In the genomic region with DNA sequence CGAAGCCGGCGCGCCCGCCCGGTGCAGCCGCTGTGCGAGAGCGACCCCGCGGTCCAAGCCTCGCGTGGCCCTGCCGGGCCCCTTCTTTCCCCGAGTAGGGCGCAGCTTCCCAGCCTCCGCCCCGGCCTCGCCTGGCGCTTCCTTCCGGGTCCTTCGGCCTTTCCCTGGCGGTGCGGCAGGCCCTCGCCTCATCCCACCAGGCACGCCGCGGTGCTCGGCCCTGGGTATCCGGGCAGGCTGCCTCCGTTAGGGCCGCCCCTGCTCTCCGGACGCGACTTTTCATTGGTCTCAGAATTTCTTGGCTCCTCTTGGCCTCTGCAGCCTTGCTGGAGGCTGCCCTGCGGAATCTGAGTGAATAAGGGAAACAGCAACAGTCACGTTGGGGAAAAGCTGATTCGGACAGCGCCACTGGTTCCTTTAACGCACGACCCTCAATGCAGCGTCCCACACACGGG, we compare ENCODE assay signal across 8 cellular contexts. TPM values are rescaled to one million over a fixed set of nuclear protein-coding genes. Genes with fewer than 3 reads are reported as not detected.
DNase-seq lines count a peak whose midpoint lies in the region; ATAC-seq and TF ChIP-seq lines count a peak whose summit lies in the region.

No MANE protein-coding gene starts in this region.

- H2AFZ ChIP-seq in PC-9: peak overlapping the region; percentile 79

- no peaks in the 10 kb centered on the region for H3K9me3 Mint-ChIP-seq in CD4-positive, alpha-beta T cell

- H3K27me3 ChIP-seq in CD4-positive, alpha-beta T cell (ENCODE audit: control insufficient read depth, insufficient read depth, low read length): no peaks in the 10 kb centered on the region
- no peaks in the 10 kb centered on the region for H3K27me3 ChIP-seq in PC-9 (ENCODE audit: insufficient read depth, low read depth)

- peaks cover 30% of the 10 kb centered on the region for H3K4me1 ChIP-seq in PC-9 (replicated peaks; ENCODE audit: insufficient read depth)

- H3K4me3 Mint-ChIP-seq in CD4-positive, alpha-beta T cell: peak overlapping the region; percentile 91

- no peaks in the 10 kb centered on the region for H3K9me2 ChIP-seq in PC-9 (ENCODE audit: insufficient read depth)

- no peaks in the 10 kb centered on the region for H3K27me3 Mint-ChIP-seq in CD4-positive, alpha-beta T cell

- POLR2A ChIA-PET in CD4-positive, alpha-beta T cell (lab: Charles Lee): interaction anchor here (0.6 to 4.0 kb wide), 27 partner anchors 9 to 523 kb away, joined by 3 to 178 read pairs (median 7); partner anchors contain the start of genes CTBP1, FGFRL1, MAEA and NSD2
- POLR2A ChIA-PET in PC-9 (lab: Charles Lee; ENCODE audit: unreplicated experiment): interaction anchor here (0.9 to 1.0 kb wide), 3 partner anchors 18 to 170 kb away, joined by 4 to 13 read pairs (median 11); no protein-coding TSS in a partner anchor

- intact Hi-C loops in CD4-positive, alpha-beta T cell (cut with DNase I, micrococcal nuclease): loop anchor here (1.0 to 5.0 kb wide), 12 partner anchors 17 to 567 kb away; partner anchors contain the start of genes FGFRL1 (in 2 of the 2), GAK (in 1 of the 2), LETM1 (in 1 of the 2) and SLBP (in 1 of the 2)
- intact Hi-C loops in PC-9 (cut with micrococcal nuclease; ENCODE audit: unreplicated experiment): loop anchor here (2.0 to 10.0 kb wide), 5 partner anchors 217 to 1105 kb away; partner anchors contain the start of genes FGFRL1, TACC3 and TMEM129
- intact Hi-C loops in left cardiac atrium (cut with DNase I): loop anchor here in 1 of 2 donors (10.0 kb wide), 2 partner anchors 53 to 183 kb away; no protein-coding TSS in a partner anchor
- intact Hi-C loops in posterior vena cava (cut with DNase I): loop anchor here in 1 of 2 donors (2.0 kb wide), 1 partner anchor 99 kb away; the partner anchor contains the start of gene CTBP1

- H4K20me1 ChIP-seq in PC-9 (ENCODE audit: insufficient read depth): peaks cover 5% of the 10 kb centered on the region; the same call in 1 of the 2 replicates

- peaks cover 33% of the 10 kb centered on the region for H3K36me3 Mint-ChIP-seq in CD4-positive, alpha-beta T cell (ENCODE audit: low read depth)

- TF ChIP-seq CTCF in CD4-positive, alpha-beta T cell (IDR thresholded peaks at IDR 0.05): no peak
- TF ChIP-seq CTCF in PC-9 (conservative IDR thresholded peaks at IDR 0.05): 0 out of 2 replicates have a peak, but pooled peaks have one; percentile 14

- H3K79me2 ChIP-seq in PC-9 (ENCODE audit: low read depth): peaks cover 16% of the 10 kb centered on the region; the same call in 1 of the 2 replicates

- peak overlapping the region; percentile 84 for H3K27ac ChIP-seq in CD4-positive, alpha-beta T cell (ENCODE audit: low read depth, low read length)
- peak overlapping the region; percentile 73 for H3K27ac ChIP-seq in PC-9
- peak overlapping the region; percentile 99 for H3K27ac ChIP-seq in adipose tissue (ENCODE audit: low read depth, low read length)

- WGBS in adipose tissue, 3 donors: 0 to 1% (median 1%) methylated on average over 27 to 43 of the region's 43 CpGs

- H3K27ac Mint-ChIP-seq in CD4-positive, alpha-beta T cell: peak overlapping the region; percentile 96

- H3K36me3 ChIP-seq in PC-9 (ENCODE audit: low read depth): no peaks in the 10 kb centered on the region

- H3K4me2 ChIP-seq in PC-9: peak overlapping the region; percentile 100

- no peaks in the 10 kb centered on the region for H3K9me3 ChIP-seq in CD4-positive, alpha-beta T cell (ENCODE audit: control insufficient read depth, low read length)
- H3K9me3 ChIP-seq in PC-9 (ENCODE audit: insufficient read depth, low read depth): no peaks in the 10 kb centered on the region

- CTCF ChIA-PET in CD4-positive, alpha-beta T cell (lab: Charles Lee): interaction anchor here (1.2 to 2.5 kb wide), 4 partner anchors 9 to 180 kb away, joined by 6 to 17 read pairs (median 8); partner anchors contain the start of gene MAEA
- CTCF ChIA-PET in PC-9 (lab: Charles Lee): interaction anchor here (0.7 kb wide), 1 partner anchor 364 kb away, joined by 3 read pairs; the partner anchor contains the start of gene SLBP

- ATAC-seq in CD4-positive, alpha-beta T cell (ENCODE audit: poor library complexity): no peak
- peak; percentile 32 for ATAC-seq in GM19035 (IDR thresholded peaks at IDR 0.05; ENCODE audit: unreplicated experiment)
- ATAC-seq in HG03175 (IDR thresholded peaks at IDR 0.05; ENCODE audit: unreplicated experiment): peak; percentile 33
- peak; percentile 56 to 60 for ATAC-seq in left cardiac atrium

- peaks cover 37% of the 10 kb centered on the region for H3F3A ChIP-seq in PC-9 (ENCODE audit: insufficient read depth, low read depth)

- peak in 8 of 10 experiments; percentile 14 to 50 (median 25) for DNase-seq in CD4-positive, alpha-beta T cell
- peak; percentile 69 to 72 for DNase-seq in PC-9
- DNase-seq in left cardiac atrium: peak; percentile 87
- peak; percentile 94 for DNase-seq in posterior vena cava (ENCODE audit: low spot score)
- no peak for DNase-seq in NCI-H2107 (lab: John Stamatoyannopoulos, UW)

- no TSS peak for BruUV-seq in PC-9 (replicated peaks; lab: Mats Ljungman, UMichigan)

- peaks cover 60% of the 10 kb centered on the region for H3K4me1 Mint-ChIP-seq in CD4-positive, alpha-beta T cell (ENCODE audit: low read depth)

- peak overlapping the region; percentile 84 for H3K4me3 ChIP-seq in PC-9

RNA-seq across cellular contexts. Expression of gene UVSSA, which starts 0.4 kb away (rescaled TPM):
- 10 to 100 TPM; 31.1 to 33.1 TPM for total RNA-seq in CD4-positive, alpha-beta T cell
- total RNA-seq in PC-9 (2021) (24.3 and 38.7 TPM in 2 replicates), left cardiac atrium (1 to 10 TPM; 7.9 to 8.4 TPM), posterior vena cava (10 to 100 TPM; 14.3 to 14.7 TPM)
- 1 to 10 TPM; 5.6 to 9.8 (median 7.0) TPM for polyA plus RNA-seq in adipose tissue

RNA-seq across cellular contexts. Expression of gene MAEA, which starts 57.7 kb away (rescaled TPM):
- total RNA-seq in CD4-positive, alpha-beta T cell: 10 to 100 TPM; 61.5 to 63.2 TPM
- total RNA-seq in PC-9 (2021) (79.4 and 88.6 TPM in 2 replicates), left cardiac atrium (10 to 100 TPM; 41.9 to 59.3 TPM), posterior vena cava (10 to 100 TPM; 37.5 to 43.7 TPM)
- 10 to 100 TPM; 38.1 to 43.9 (median 43.6) TPM for polyA plus RNA-seq in adipose tissue

RNA-seq across cellular contexts. Expression of gene NKX1-1, which starts 58.8 kb away (rescaled TPM):
- not detected for total RNA-seq in CD4-positive, alpha-beta T cell
- total RNA-seq in PC-9 (2021) (not detected in 2 replicates), left cardiac atrium (not detected), posterior vena cava (not detected)
- polyA plus RNA-seq in adipose tissue: not detected
